ENCODE assay signal across 9 cellular contexts in genomic region chr5:673140-673836, GRCh38. TPM values are rescaled to one million over a fixed set of nuclear protein-coding genes. Genes with fewer than 3 reads are reported as not detected.
DNase-seq lines count a peak whose midpoint lies in the region; ATAC-seq and TF ChIP-seq lines count a peak whose summit lies in the region.
"Had no signal": no experiment of that assay in that cellular context is flagged by ENCODE, and none has a peak within 500 bp of the region (broad histone marks: within the 10 kb centered on the region; RNA-seq: fewer than 3 reads in every experiment).

No MANE protein-coding gene starts in this region.

- H3K4me1 Mint-ChIP-seq in activated T-helper 17 cell treated with anti-CD3 and anti-CD28 coated beads, Interleukin-2, amount 50 U/mL, for 72 hours: no peaks in the 10 kb centered on the region

- H3K9me2 ChIP-seq in hepatocyte (replicated peaks; ENCODE audit: insufficient read depth): no peaks in the 10 kb centered on the region

- peak overlapping the region; percentile 68 for H3K27ac Mint-ChIP-seq in activated T-helper 17 cell treated with anti-CD3 and anti-CD28 coated beads, Interleukin-2, amount 50 U/mL, for 72 hours

- peak; percentile 60 for DNase-seq in DMS53 (lab: John Stamatoyannopoulos, UW)
- DNase-seq in DMS53 treated with DMSO at 0.1 percent for 48 hours (lab: John Stamatoyannopoulos, UW; ENCODE audit: unreplicated experiment): no peak
- DNase-seq in hepatocyte (ENCODE audit: low spot score): no peak
- peak; percentile 75 for DNase-seq in spleen
- no peak for DNase-seq in stimulated activated CD4-positive, alpha-beta T cell treated with anti-CD3 and anti-CD28 coated beads, Interleukin-1b, Interleukin-23, amount 100 ng/mL, for 48 hours
- no peak for DNase-seq in NCI-H69 (lab: John Stamatoyannopoulos, UW)
- DNase-seq in upper lobe of right lung: no peak

- no peaks in the 10 kb centered on the region for H3K79me2 ChIP-seq in hepatocyte

- intact Hi-C loops in spleen (cut with DNase I; ENCODE audit: low total_unique reads) (no loop called here), upper lobe of right lung (cut with DNase I) (loop anchor here (5.0 kb wide), 1 partner anchor 229 kb away; no protein-coding TSS in a partner anchor)

- no peaks in the 10 kb centered on the region for H3K36me3 Mint-ChIP-seq in activated T-helper 17 cell treated with anti-CD3 and anti-CD28 coated beads, Interleukin-2, amount 50 U/mL, for 72 hours (ENCODE audit: low read depth)

- no peak overlapping the region for H3K4me3 ChIP-seq in hepatocyte
- peak overlapping the region in 1 of 8 donors; percentile 4 for H3K4me3 ChIP-seq in spleen
- no peak overlapping the region for H3K4me3 ChIP-seq in upper lobe of right lung

- no peaks in the 10 kb centered on the region for H4K20me1 ChIP-seq in hepatocyte (ENCODE audit: insufficient read depth, poor library complexity, severe bottlenecking)

- H3K9me3 ChIP-seq in hepatocyte (ENCODE audit: low read depth): no peaks in the 10 kb centered on the region
- no peaks in the 10 kb centered on the region for H3K9me3 ChIP-seq in spleen
- no peaks in the 10 kb centered on the region for H3K9me3 ChIP-seq in upper lobe of right lung

- no peak overlapping the region for H2AFZ ChIP-seq in hepatocyte

- TF ChIP-seq CTCF in hepatocyte (IDR thresholded peaks at IDR 0.05; ENCODE audit: poor library complexity): no peak
- no peak for TF ChIP-seq CTCF in spleen (IDR thresholded peaks at IDR 0.05 in 8 of 11, conservative IDR thresholded peaks at IDR 0.05 in 3 of 11)
- TF ChIP-seq CTCF in upper lobe of right lung (IDR thresholded peaks at IDR 0.05): no peak

- peak overlapping the region; percentile 53 for H3K4me3 Mint-ChIP-seq in activated T-helper 17 cell treated with anti-CD3 and anti-CD28 coated beads, Interleukin-2, amount 50 U/mL, for 72 hours

- H3K4me2 ChIP-seq in hepatocyte: peak overlapping the region; percentile 81

- no peaks in the 10 kb centered on the region for H3K9me3 Mint-ChIP-seq in activated T-helper 17 cell treated with anti-CD3 and anti-CD28 coated beads, Interleukin-2, amount 50 U/mL, for 72 hours

- H3K4me1 ChIP-seq in hepatocyte (ENCODE audit: insufficient read depth) (peaks cover 18% of the 10 kb centered on the region), spleen (peaks cover 17 to 43% (median 33%) of the 10 kb centered on the region in 6 donors), upper lobe of right lung (peaks cover 23% of the 10 kb centered on the region)

- no peaks in the 10 kb centered on the region for H3K27me3 Mint-ChIP-seq in activated T-helper 17 cell treated with anti-CD3 and anti-CD28 coated beads, Interleukin-2, amount 50 U/mL, for 72 hours

- no peaks in the 10 kb centered on the region for H3K36me3 ChIP-seq in hepatocyte (replicated peaks; ENCODE audit: insufficient read depth, low read depth)
- H3K36me3 ChIP-seq in spleen: peaks cover 0 to 5% (median 0%) of the 10 kb centered on the region in 6 donors
- H3K36me3 ChIP-seq in upper lobe of right lung: no peaks in the 10 kb centered on the region

- WGBS in hepatocyte (ENCODE audit: low lambda C conversion rate, missing lambda C conversion rate): 70% methylated on average over 17 of the region's 19 CpGs
- WGBS in spleen, 5 donors: 38 to 64% (median 53%) methylated on average over 7 to 19 of the region's 19 CpGs

- TF ChIP-seq POLR2A in spleen (IDR thresholded peaks at IDR 0.05): no peak

- H3K27me3 ChIP-seq in hepatocyte (no peaks in the 10 kb centered on the region), spleen (replicated peaks in 1 of 7) (peaks cover 0 to 70% (median 15%) of the 10 kb centered on the region in 7 donors), upper lobe of right lung (peaks cover 8% of the 10 kb centered on the region)

- H3K27ac ChIP-seq in hepatocyte (no peak overlapping the region), spleen (peak overlapping the region in 1 of 8 donors; percentile 2), upper lobe of right lung (no peak overlapping the region)
- H3K27ac ChIP-seq: WERI-Rb-1 had no signal

- no peak for ATAC-seq in activated T-helper 17 cell treated with anti-CD3 and anti-CD28 coated beads, Interleukin-2, amount 50 U/mL, for 72 hours (replicated peaks)
- ATAC-seq in upper lobe of right lung: no peak

RNA-seq across cellular contexts. Expression of gene TPPP, which starts 19.9 kb away (rescaled TPM):
- total RNA-seq in activated T-helper 17 cell treated with anti-CD3 and anti-CD28 coated beads, Interleukin-2, amount 50 U/mL, for 72 hours: 1 to 10 TPM in 1 of 2 donors, under 1 TPM in 1; 0.19 to 1.4 TPM
- total RNA-seq in hepatocyte (1.6 and 2.0 TPM in 2 replicates), spleen (10 to 100 TPM in 1 of 7 donors, 1 to 10 TPM in 6; 2.4 to 12.2 (median 4.4) TPM), upper lobe of right lung (16.1 TPM)
- polyA plus RNA-seq in hepatocyte (4.3 and 5.2 TPM in 2 replicates), spleen (under 1 TPM; 0.30 to 0.83 (median 0.41) TPM)

Comparison
In these comparisons a context has a peak if more than half of its experiments do, and no peak if none do; other contexts are left out.
1. DNase-seq: peak in DMS53 (single experiment) and spleen (single experiment); none in DMS53 treated with DMSO at 0.1 percent for 48 hours (single experiment), hepatocyte (single experiment), stimulated activated CD4-positive, alpha-beta T cell treated with anti-CD3 and anti-CD28 coated beads, Interleukin-1b, Interleukin-23, amount 100 ng/mL, for 48 hours (single experiment), NCI-H69 (single experiment) and upper lobe of right lung (single experiment).